Comparison of ENCODE assay signal across 6 cellular contexts in the genomic region with DNA sequence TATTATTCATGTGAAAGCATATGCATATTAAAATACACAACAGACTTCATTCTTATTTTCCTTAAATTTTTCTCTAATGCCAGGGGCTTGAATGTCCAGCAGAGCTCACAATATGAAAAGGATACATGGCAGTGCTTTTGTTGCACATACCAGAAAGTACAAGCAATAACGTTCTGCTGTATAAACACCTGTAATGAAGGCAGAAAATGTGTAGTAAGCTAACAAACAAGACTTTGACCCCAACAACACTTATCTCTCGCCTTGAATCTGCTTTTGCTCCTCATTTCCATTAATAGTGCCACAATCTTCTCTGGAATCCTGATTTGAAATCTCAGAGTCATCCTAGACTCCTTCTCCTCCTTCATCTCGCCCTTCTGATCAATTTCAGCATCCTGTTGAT.
"Had no signal": no experiment of that assay in that cellular context is flagged by ENCODE, and none has a peak within 500 bp of the region (broad histone marks: within the 10 kb centered on the region; RNA-seq: fewer than 3 reads in every experiment).

No MANE protein-coding gene starts in this region.

- H3K27ac ChIP-seq: HL-60 had no signal

- H3K27me3 Mint-ChIP-seq: IgD-negative memory B cell had no signal

- H3K4me3 ChIP-seq: K562 had no signal

- FAIRE-seq: HTR-8/SVneo, K562 had no signal

- H3K4me3 Mint-ChIP-seq: IgD-negative memory B cell had no signal

- H3K4me1 Mint-ChIP-seq: IgD-negative memory B cell had no signal

- H3K36me3 Mint-ChIP-seq: IgD-negative memory B cell had no signal

- DNase-seq: IMR-90, KBM-7 had no signal

- ATAC-seq: K562 had no signal

- H3K27ac Mint-ChIP-seq: IgD-negative memory B cell had no signal
